ENCODE assay signal across 26 cellular contexts in genomic region chr17:45003877-45004276, GRCh38. TPM values are rescaled to one million over a fixed set of nuclear protein-coding genes. Genes with fewer than 3 reads are reported as not detected.
"Had no signal": no experiment of that assay in that cellular context is flagged by ENCODE, and none has a peak within 500 bp of the region (broad histone marks: within the 10 kb centered on the region; RNA-seq: fewer than 3 reads in every experiment).

No MANE protein-coding gene starts in this region.

- H3K36me3 ChIP-seq: brain microvascular endothelial cell, lower lobe of right lung, ovary, transverse colon had no signal

- H3K27ac ChIP-seq: brain microvascular endothelial cell, lower lobe of right lung, ovary, transverse colon, VCaP had no signal

- H3K27me3 ChIP-seq: ovary, transverse colon had no signal

- H3K4me1 ChIP-seq: lower lobe of right lung, transverse colon had no signal

- H3K9me3 ChIP-seq: ovary, transverse colon had no signal

- H3K4me3 ChIP-seq: lower lobe of right lung, ovary, transverse colon had no signal

- ATAC-seq: activated CD8-positive, alpha-beta T cell treated with anti-CD3 and anti-CD28 coated beads, Interleukin-2, amount 10 ng/mL, durations not matched to agents 7 days and 5 days; esophagus mucosa; lower lobe of right lung; sciatic nerve; stimulated activated memory B cell treated with anti-CD40 and anti-IgM and Interleukin-4, amounts not matched to agents 10 μg/mL and 1 μg/mL and 100 μg/mL, for 72 hours; T-cell had no signal

- DNase-seq: activated CD4-positive, alpha-beta T cell treated with anti-CD3 and anti-CD28 coated beads for 1 hour; activated CD4-positive, alpha-beta T cell treated with anti-CD3 and anti-CD28 coated beads, Interleukin-2, amount 50 U/mL, for 1 hour; activated CD8-positive, alpha-beta T cell treated with anti-CD3 and anti-CD28 coated beads, Interleukin-2, amount 10 ng/mL, durations not matched to agents 7 days and 5 days; activated gamma-delta T cell; activated naive CD4-positive, alpha-beta T cell treated with anti-CD3 and anti-CD28 coated beads, Interleukin-2, amount 50 U/mL, for 16 hours; anterior cingulate cortex; brain microvascular endothelial cell; central memory CD4-positive, alpha-beta T cell; effector memory CD4-positive, alpha-beta T cell; hippocampal formation; lower lobe of right lung; naive B cell; ovary; small intestine; stimulated activated CD4-positive, alpha-beta T cell treated with anti-CD3 and anti-CD28 coated beads, Interleukin-2, amount 100 ng/mL, for 24 hours; T-cell; transverse colon had no signal

- FAIRE-seq: endothelial cell of umbilical vein, frontal cortex, keratinocyte, small intestine, urothelium cell line had no signal

RNA-seq across cellular contexts. Expression of gene C1QL1, which starts 35.8 kb away (rescaled TPM):
- total RNA-seq: lower lobe of right lung, mesenteric fat pad, T-cell had no signal

RNA-seq across cellular contexts. Expression of gene KIF18B, which starts 56.3 kb away (rescaled TPM):
- total RNA-seq: mesenteric fat pad had no signal
